Comparison of ENCODE assay signal across 17 cellular contexts in genomic region chr9:121189006-121189405, GRCh38.
"Had no signal": no experiment of that assay in that cellular context is flagged by ENCODE, and none has a peak within 500 bp of the region (broad histone marks: within the 10 kb centered on the region; RNA-seq: fewer than 3 reads in every experiment).

No MANE protein-coding gene starts in this region.

- H3K4me3 ChIP-seq: breast epithelium, dorsolateral prefrontal cortex, esophagus squamous epithelium, thyroid gland, uterus had no signal

- H3K27ac Mint-ChIP-seq: activated naive CD8-positive, alpha-beta T cell treated with anti-CD3 and anti-CD28 coated beads, Interleukin-2, amount 10 ng/mL, durations not matched to agents 7 days and 5 days; activated T-helper 2 cell treated with anti-CD3 and anti-CD28 coated beads, Interferon-gamma antibody, Interleukin-2, Interleukin-4, amounts not matched to agents 10 μg/mL and 5 μg/mL and 100 μg/mL, durations not matched to agents 14 hours and 24 hours and 36 hours had no signal

- H3K27me3 ChIP-seq: breast epithelium, dorsolateral prefrontal cortex, esophagus squamous epithelium, foreskin keratinocyte, thyroid gland, uterus had no signal

- H3K9me3 ChIP-seq: breast epithelium, esophagus squamous epithelium, thyroid gland, uterus had no signal

- H3K9me3 Mint-ChIP-seq: activated naive CD8-positive, alpha-beta T cell treated with anti-CD3 and anti-CD28 coated beads, Interleukin-2, amount 10 ng/mL, durations not matched to agents 7 days and 5 days; activated T-helper 2 cell treated with anti-CD3 and anti-CD28 coated beads, Interferon-gamma antibody, Interleukin-2, Interleukin-4, amounts not matched to agents 10 μg/mL and 5 μg/mL and 100 μg/mL, durations not matched to agents 14 hours and 24 hours and 36 hours had no signal

- H3K27me3 Mint-ChIP-seq: activated naive CD8-positive, alpha-beta T cell treated with anti-CD3 and anti-CD28 coated beads, Interleukin-2, amount 10 ng/mL, durations not matched to agents 7 days and 5 days had no signal

- H3K4me1 ChIP-seq: breast epithelium had no signal

- DNase-seq: activated CD4-positive, CD25-positive, alpha-beta regulatory T cell; activated CD8-positive, alpha-beta memory T cell treated with anti-CD3 and anti-CD28 coated beads, Interleukin-2, amount 50 U/mL, for 4 hours; activated naive CD8-positive, alpha-beta T cell treated with anti-CD3 and anti-CD28 coated beads, Interleukin-2, amount 10 ng/mL, durations not matched to agents 7 days and 5 days; aorta; dorsolateral prefrontal cortex; esophagus squamous epithelium; foreskin keratinocyte; mesenchymal stem cell; right cardiac atrium; small intestine; T-helper 2 cell; thyroid gland; uterus had no signal

- H3K36me3 ChIP-seq: breast epithelium, thyroid gland, uterus had no signal

- ATAC-seq: foreskin keratinocyte, left lobe of liver, right cardiac atrium, SK-N-SH treated with all-trans-retinoic acid at 6 μM for 48 hours had no signal

- H3K4me3 Mint-ChIP-seq: activated naive CD8-positive, alpha-beta T cell treated with anti-CD3 and anti-CD28 coated beads, Interleukin-2, amount 10 ng/mL, durations not matched to agents 7 days and 5 days had no signal

- H3K27ac ChIP-seq: breast epithelium, dorsolateral prefrontal cortex, esophagus squamous epithelium, foreskin keratinocyte, thyroid gland, uterus had no signal
